17 cellular contexts compared by ENCODE assay signal in the genomic region with DNA sequence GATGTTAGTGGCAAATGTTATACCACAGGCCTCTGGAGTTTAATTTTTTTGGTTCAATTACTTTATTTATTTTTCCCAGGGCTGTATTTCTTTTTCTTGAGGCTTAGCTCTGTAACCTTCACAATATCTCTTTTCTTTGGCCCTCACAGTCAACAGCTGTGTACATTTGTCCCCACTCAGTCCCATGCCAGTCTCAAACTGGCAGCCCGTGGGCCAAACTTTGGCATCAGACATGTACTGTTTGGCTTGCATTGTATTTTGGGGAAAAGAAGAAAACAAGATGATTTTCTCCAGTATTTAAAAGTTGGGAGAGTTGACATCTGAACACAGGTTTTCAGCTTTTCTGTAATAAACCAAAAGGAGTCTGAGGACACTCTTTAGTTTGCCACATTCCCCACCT.
DNase-seq lines count a peak whose midpoint lies in the region; ATAC-seq and TF ChIP-seq lines count a peak whose summit lies in the region.
"Had no signal": no experiment of that assay in that cellular context is flagged by ENCODE, and none has a peak within 500 bp of the region (broad histone marks: within the 10 kb centered on the region; RNA-seq: fewer than 3 reads in every experiment).

No MANE protein-coding gene starts in this region.

- no peaks in the 10 kb centered on the region for H3K9me3 Mint-ChIP-seq in activated CD4-positive, alpha-beta memory T cell treated with anti-CD3 and anti-CD28 coated beads for 36 hours
- H3K9me3 Mint-ChIP-seq in activated CD4-positive, alpha-beta memory T cell treated with anti-CD3 and anti-CD28 coated beads, Interleukin-2, amount 10 ng/mL, durations not matched to agents 7 days and 5 days, result no peaks in the 10 kb centered on the region
- H3K9me3 Mint-ChIP-seq in endothelial cell (ENCODE audit: unreplicated experiment) (no peaks in the 10 kb centered on the region), Calu3 (ENCODE audit: low read depth, unreplicated experiment) (no peaks in the 10 kb centered on the region)
- no peaks in the 10 kb centered on the region for H3K9me3 Mint-ChIP-seq in natural killer cell treated with Interleukin-12 subunit alpha and Interleukin-12 subunit beta and Interleukin-15 and Interleukin-18, amount 100 ng/mL, for 72 hours
- no peaks in the 10 kb centered on the region for H3K9me3 Mint-ChIP-seq in stimulated activated memory B cell treated with anti-CD40 and anti-IgM and Interleukin-4, amounts not matched to agents 10 μg/mL and 1 μg/mL and 100 μg/mL, for 72 hours
- H3K9me3 Mint-ChIP-seq: HFFc6 had no signal

- no peak for ATAC-seq in natural killer cell treated with Interleukin-12 subunit alpha and Interleukin-12 subunit beta and Interleukin-15 and Interleukin-18, amount 100 ng/mL, for 72 hours
- ATAC-seq in stimulated activated memory B cell treated with anti-CD40 and anti-IgM and Interleukin-4, amounts not matched to agents 10 μg/mL and 1 μg/mL and 100 μg/mL, for 72 hours, result no peak
- ATAC-seq: PC-3 had no signal

- POLR2A ChIA-PET in activated CD4-positive, alpha-beta memory T cell treated with anti-CD3 and anti-CD28 coated beads for 36 hours (lab: Charles Lee), result interaction anchor here (1.2 kb wide), 1 partner anchor 22 kb away, joined by 3 read pairs; no protein-coding TSS in a partner anchor
- POLR2A ChIA-PET in activated CD4-positive, alpha-beta memory T cell treated with anti-CD3 and anti-CD28 coated beads, Interleukin-2, amount 10 ng/mL, durations not matched to agents 7 days and 5 days (lab: Charles Lee), result interaction anchor here (1.6 kb wide), 1 partner anchor 22 kb away, joined by 4 read pairs; no protein-coding TSS in a partner anchor

- CTCF ChIA-PET in activated CD4-positive, alpha-beta memory T cell treated with anti-CD3 and anti-CD28 coated beads for 36 hours (lab: Charles Lee), result interaction anchor here (1.2 to 1.8 kb wide), 2 partner anchors 31 to 37 kb away, joined by 4 to 5 read pairs; no protein-coding TSS in a partner anchor
- CTCF ChIA-PET in activated CD4-positive, alpha-beta memory T cell treated with anti-CD3 and anti-CD28 coated beads, Interleukin-2, amount 10 ng/mL, durations not matched to agents 7 days and 5 days (lab: Charles Lee), result interaction anchor here (1.6 kb wide), 1 partner anchor 92 kb away, joined by 4 read pairs; no protein-coding TSS in a partner anchor
- CTCF ChIA-PET in Calu3 (lab: Charles Lee), result no interaction called here

- DNase-seq in activated CD4-positive, alpha-beta memory T cell treated with anti-CD3 and anti-CD28 coated beads for 36 hours, result no peak
- no peak for DNase-seq in activated CD4-positive, alpha-beta memory T cell treated with anti-CD3 and anti-CD28 coated beads, Interleukin-2, amount 10 ng/mL, durations not matched to agents 7 days and 5 days
- no peak for DNase-seq in endothelial cell (ENCODE audit: low spot score)
- no peak for DNase-seq in natural killer cell treated with Interleukin-12 subunit alpha and Interleukin-12 subunit beta and Interleukin-15 and Interleukin-18, amount 100 ng/mL, for 72 hours (ENCODE audit: low spot score)
- DNase-seq in Calu3, result no peak
- no peak for DNase-seq in HK-2 (ENCODE audit: unreplicated experiment)
- DNase-seq in GM19238 (ENCODE audit: insufficient read length, low spot score), result no peak
- DNase-seq: 8988T, DND-41, HFFc6, MG63, NCI-H1092, NCI-H2081 treated with DMSO at 0.1 percent for 48 hours, NCI-H510A, NCI-H774, PC-3 had no signal

- TF ChIP-seq CTCF in endothelial cell (IDR thresholded peaks at IDR 0.05; ENCODE audit: unreplicated experiment) (no peak), Calu3 (IDR thresholded peaks at IDR 0.05; ENCODE audit: unreplicated experiment) (no peak)

- peaks cover 71% of the 10 kb centered on the region for H3K4me1 Mint-ChIP-seq in activated CD4-positive, alpha-beta memory T cell treated with anti-CD3 and anti-CD28 coated beads for 36 hours (ENCODE audit: low read depth)
- peaks cover 67% of the 10 kb centered on the region for H3K4me1 Mint-ChIP-seq in activated CD4-positive, alpha-beta memory T cell treated with anti-CD3 and anti-CD28 coated beads, Interleukin-2, amount 10 ng/mL, durations not matched to agents 7 days and 5 days
- H3K4me1 Mint-ChIP-seq in endothelial cell (ENCODE audit: unreplicated experiment) (peaks cover 70% of the 10 kb centered on the region), Calu3 (ENCODE audit: low read depth, unreplicated experiment) (no peaks in the 10 kb centered on the region)
- peaks cover 76 to 91% of the 10 kb centered on the region in 2 donors for H3K4me1 Mint-ChIP-seq in natural killer cell treated with Interleukin-12 subunit alpha and Interleukin-12 subunit beta and Interleukin-15 and Interleukin-18, amount 100 ng/mL, for 72 hours (ENCODE audit: low read depth in 2 of 2)
- peaks cover 10% of the 10 kb centered on the region for H3K4me1 Mint-ChIP-seq in stimulated activated memory B cell treated with anti-CD40 and anti-IgM and Interleukin-4, amounts not matched to agents 10 μg/mL and 1 μg/mL and 100 μg/mL, for 72 hours

- H3K27me3 Mint-ChIP-seq in activated CD4-positive, alpha-beta memory T cell treated with anti-CD3 and anti-CD28 coated beads for 36 hours, result peaks cover 3% of the 10 kb centered on the region
- H3K27me3 Mint-ChIP-seq in activated CD4-positive, alpha-beta memory T cell treated with anti-CD3 and anti-CD28 coated beads, Interleukin-2, amount 10 ng/mL, durations not matched to agents 7 days and 5 days, result peaks cover 5% of the 10 kb centered on the region
- H3K27me3 Mint-ChIP-seq in endothelial cell (ENCODE audit: unreplicated experiment), result peaks cover 9% of the 10 kb centered on the region
- H3K27me3 Mint-ChIP-seq in natural killer cell treated with Interleukin-12 subunit alpha and Interleukin-12 subunit beta and Interleukin-15 and Interleukin-18, amount 100 ng/mL, for 72 hours, result no peaks in the 10 kb centered on the region
- peaks cover 24% of the 10 kb centered on the region for H3K27me3 Mint-ChIP-seq in Calu3 (ENCODE audit: unreplicated experiment)
- H3K27me3 Mint-ChIP-seq in stimulated activated memory B cell treated with anti-CD40 and anti-IgM and Interleukin-4, amounts not matched to agents 10 μg/mL and 1 μg/mL and 100 μg/mL, for 72 hours, result peaks cover 12% of the 10 kb centered on the region

- peaks cover 49% of the 10 kb centered on the region for H3K36me3 Mint-ChIP-seq in activated CD4-positive, alpha-beta memory T cell treated with anti-CD3 and anti-CD28 coated beads for 36 hours
- H3K36me3 Mint-ChIP-seq in activated CD4-positive, alpha-beta memory T cell treated with anti-CD3 and anti-CD28 coated beads, Interleukin-2, amount 10 ng/mL, durations not matched to agents 7 days and 5 days (ENCODE audit: low read depth), result peaks cover 53% of the 10 kb centered on the region
- H3K36me3 Mint-ChIP-seq in endothelial cell (ENCODE audit: low read depth, unreplicated experiment) (peaks cover 59% of the 10 kb centered on the region), Calu3 (ENCODE audit: insufficient read depth, unreplicated experiment) (no peaks in the 10 kb centered on the region)
- H3K36me3 Mint-ChIP-seq in natural killer cell treated with Interleukin-12 subunit alpha and Interleukin-12 subunit beta and Interleukin-15 and Interleukin-18, amount 100 ng/mL, for 72 hours, result peaks cover 63% of the 10 kb centered on the region
- no peaks in the 10 kb centered on the region for H3K36me3 Mint-ChIP-seq in stimulated activated memory B cell treated with anti-CD40 and anti-IgM and Interleukin-4, amounts not matched to agents 10 μg/mL and 1 μg/mL and 100 μg/mL, for 72 hours

- H3K27ac Mint-ChIP-seq in activated CD4-positive, alpha-beta memory T cell treated with anti-CD3 and anti-CD28 coated beads for 36 hours, result peak overlapping the region; percentile 38
- no peak overlapping the region for H3K27ac Mint-ChIP-seq in activated CD4-positive, alpha-beta memory T cell treated with anti-CD3 and anti-CD28 coated beads, Interleukin-2, amount 10 ng/mL, durations not matched to agents 7 days and 5 days
- peak overlapping the region; percentile 31 for H3K27ac Mint-ChIP-seq in endothelial cell (ENCODE audit: unreplicated experiment)
- H3K27ac Mint-ChIP-seq in natural killer cell treated with Interleukin-12 subunit alpha and Interleukin-12 subunit beta and Interleukin-15 and Interleukin-18, amount 100 ng/mL, for 72 hours, result peak overlapping the region; percentile 98
- H3K27ac Mint-ChIP-seq in Calu3 (ENCODE audit: unreplicated experiment), result no peak overlapping the region
- H3K27ac Mint-ChIP-seq in stimulated activated memory B cell treated with anti-CD40 and anti-IgM and Interleukin-4, amounts not matched to agents 10 μg/mL and 1 μg/mL and 100 μg/mL, for 72 hours, result no peak overlapping the region
- H3K27ac Mint-ChIP-seq: HFFc6 had no signal

- H3K4me3 Mint-ChIP-seq in activated CD4-positive, alpha-beta memory T cell treated with anti-CD3 and anti-CD28 coated beads for 36 hours, result no peak overlapping the region
- H3K4me3 Mint-ChIP-seq in activated CD4-positive, alpha-beta memory T cell treated with anti-CD3 and anti-CD28 coated beads, Interleukin-2, amount 10 ng/mL, durations not matched to agents 7 days and 5 days, result no peak overlapping the region
- H3K4me3 Mint-ChIP-seq in endothelial cell (ENCODE audit: unreplicated experiment), result peak overlapping the region; percentile 6
- peak overlapping the region; percentile 51 for H3K4me3 Mint-ChIP-seq in natural killer cell treated with Interleukin-12 subunit alpha and Interleukin-12 subunit beta and Interleukin-15 and Interleukin-18, amount 100 ng/mL, for 72 hours
- H3K4me3 Mint-ChIP-seq in Calu3 (ENCODE audit: low read depth, unreplicated experiment), result no peak overlapping the region
- H3K4me3 Mint-ChIP-seq in stimulated activated memory B cell treated with anti-CD40 and anti-IgM and Interleukin-4, amounts not matched to agents 10 μg/mL and 1 μg/mL and 100 μg/mL, for 72 hours, result no peak overlapping the region
- H3K4me3 Mint-ChIP-seq: HFFc6 had no signal

- intact Hi-C loops in activated CD4-positive, alpha-beta memory T cell treated with anti-CD3 and anti-CD28 coated beads for 36 hours (cut with micrococcal nuclease), result no loop called here
- intact Hi-C loops in Calu3 (cut with micrococcal nuclease; ENCODE audit: unreplicated experiment), result no loop called here

- no TSS peak for BruUV-seq in Calu3 (replicated peaks; lab: Mats Ljungman, UMichigan)

Comparison
In these comparisons a context has a peak if more than half of its experiments do, and no peak if none do; other contexts are left out.
1. H3K27ac Mint-ChIP-seq: peak in activated CD4-positive, alpha-beta memory T cell treated with anti-CD3 and anti-CD28 coated beads for 36 hours (single experiment), endothelial cell (single experiment) and natural killer cell treated with Interleukin-12 subunit alpha and Interleukin-12 subunit beta and Interleukin-15 and Interleukin-18, amount 100 ng/mL, for 72 hours (2 of 2); none in activated CD4-positive, alpha-beta memory T cell treated with anti-CD3 and anti-CD28 coated beads, Interleukin-2, amount 10 ng/mL, durations not matched to agents 7 days and 5 days (single experiment), Calu3 (single experiment) and stimulated activated memory B cell treated with anti-CD40 and anti-IgM and Interleukin-4, amounts not matched to agents 10 μg/mL and 1 μg/mL and 100 μg/mL, for 72 hours (single experiment).
2. H3K4me3 Mint-ChIP-seq: peak in endothelial cell (single experiment) and natural killer cell treated with Interleukin-12 subunit alpha and Interleukin-12 subunit beta and Interleukin-15 and Interleukin-18, amount 100 ng/mL, for 72 hours (single experiment); none in activated CD4-positive, alpha-beta memory T cell treated with anti-CD3 and anti-CD28 coated beads for 36 hours (single experiment), activated CD4-positive, alpha-beta memory T cell treated with anti-CD3 and anti-CD28 coated beads, Interleukin-2, amount 10 ng/mL, durations not matched to agents 7 days and 5 days (single experiment), Calu3 (single experiment) and stimulated activated memory B cell treated with anti-CD40 and anti-IgM and Interleukin-4, amounts not matched to agents 10 μg/mL and 1 μg/mL and 100 μg/mL, for 72 hours (single experiment).